ENCODE assay signal across 8 cellular contexts in the genomic region with DNA sequence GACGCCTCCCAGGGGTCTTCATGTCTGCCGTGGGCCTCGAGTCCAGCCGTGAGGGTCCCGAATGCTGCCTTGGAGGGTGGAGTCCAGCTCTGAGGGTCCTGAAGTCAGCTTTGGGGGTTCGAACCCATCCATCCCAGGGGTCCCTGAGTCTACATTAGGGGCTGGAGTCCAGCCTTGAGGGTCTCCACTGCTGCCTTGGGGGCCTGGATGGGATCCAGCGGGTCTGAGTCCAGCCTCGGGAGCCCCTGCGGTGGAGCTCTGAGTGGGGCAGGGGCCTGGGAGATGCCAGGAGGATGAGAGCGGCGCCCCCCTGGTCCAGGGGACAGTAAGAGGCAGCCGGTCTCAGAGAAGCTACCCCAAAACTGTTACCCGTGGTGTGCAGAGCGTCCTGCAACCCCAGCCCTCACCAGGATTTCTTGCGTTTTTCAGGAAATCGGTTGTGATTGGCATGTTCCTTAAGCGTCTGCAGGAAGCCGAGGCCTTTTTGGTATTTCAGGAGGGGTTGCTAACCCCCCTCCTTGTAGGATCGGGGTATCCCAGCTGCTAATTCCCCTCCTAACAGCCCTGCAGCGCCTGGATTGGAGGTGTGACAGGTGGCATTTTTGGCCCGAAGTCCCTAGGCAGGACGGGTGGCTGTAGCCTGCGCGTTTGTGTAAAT. TPM values are rescaled to one million over a fixed set of nuclear protein-coding genes. Genes with fewer than 3 reads are reported as not detected.
A peak's percentile ranks its signal among the peaks of the same experiment; 100 is the strongest.
DNase-seq lines count a peak whose midpoint lies in the region; ATAC-seq and TF ChIP-seq lines count a peak whose summit lies in the region.

No MANE protein-coding gene starts in this region.

- peaks cover 38% of the 10 kb centered on the region for H3K4me1 Mint-ChIP-seq in activated CD8-positive, alpha-beta memory T cell treated with anti-CD3 and anti-CD28 coated beads, Interleukin-2, amount 10 ng/mL, durations not matched to agents 7 days and 5 days
- peaks cover 24% of the 10 kb centered on the region for H3K4me1 Mint-ChIP-seq in memory B cell

- peak overlapping the region; percentile 77 for H3K27ac Mint-ChIP-seq in activated CD8-positive, alpha-beta memory T cell treated with anti-CD3 and anti-CD28 coated beads, Interleukin-2, amount 10 ng/mL, durations not matched to agents 7 days and 5 days
- H3K27ac Mint-ChIP-seq in memory B cell = no peak overlapping the region

- no peak for TF ChIP-seq CTCF in cardiac fibroblast (IDR thresholded peaks at IDR 0.05; ENCODE audit: low read depth, low read length)

- ATAC-seq in activated CD8-positive, alpha-beta memory T cell treated with anti-CD3 and anti-CD28 coated beads, Interleukin-2, amount 10 ng/mL, durations not matched to agents 7 days and 5 days = no peak
- no peak for ATAC-seq in memory B cell (ENCODE audit: low read depth)
- no peak for ATAC-seq in GM19397 (IDR thresholded peaks at IDR 0.05; ENCODE audit: unreplicated experiment)

- no peak for DNase-seq in activated CD8-positive, alpha-beta memory T cell treated with anti-CD3 and anti-CD28 coated beads, Interleukin-2, amount 10 ng/mL, durations not matched to agents 7 days and 5 days
- DNase-seq in activated CD8-positive, alpha-beta memory T cell treated with anti-CD3 and anti-CD28 coated beads, Interleukin-2, amount 50 U/mL, for 4 hours = no peak
- peak in 1 of 2 donors; percentile 34 for DNase-seq in cardiac fibroblast (ENCODE audit: low read depth in 2 of 2)
- DNase-seq in memory B cell (ENCODE audit: low spot score in 2 of 2) = no peak
- peak; percentile 45 for DNase-seq in ureter (ENCODE audit: low spot score)
- DNase-seq in NK-92 treated with Interleukin-12 subunit alpha and Interleukin-12 subunit beta, amount 100 ng/mL, for 24 hours (lab: John Stamatoyannopoulos, UW) = no peak
- no peak for DNase-seq in islet precursor cell

- no peaks in the 10 kb centered on the region for H3K27me3 Mint-ChIP-seq in activated CD8-positive, alpha-beta memory T cell treated with anti-CD3 and anti-CD28 coated beads, Interleukin-2, amount 10 ng/mL, durations not matched to agents 7 days and 5 days
- peaks cover 5% of the 10 kb centered on the region for H3K27me3 Mint-ChIP-seq in memory B cell

- H3K9me3 Mint-ChIP-seq in activated CD8-positive, alpha-beta memory T cell treated with anti-CD3 and anti-CD28 coated beads, Interleukin-2, amount 10 ng/mL, durations not matched to agents 7 days and 5 days (ENCODE audit: low read depth) = no peaks in the 10 kb centered on the region
- peaks cover 2% of the 10 kb centered on the region for H3K9me3 Mint-ChIP-seq in memory B cell

- peak overlapping the region; percentile 89 to 99 for H3K4me3 ChIP-seq in cardiac fibroblast (replicated peaks in 1 of 2; ENCODE audit: low read depth in 2 of 2, low read length in 2 of 2)

- CTCF ChIA-PET in activated CD8-positive, alpha-beta memory T cell treated with anti-CD3 and anti-CD28 coated beads, Interleukin-2, amount 10 ng/mL, durations not matched to agents 7 days and 5 days (lab: Charles Lee) = no interaction called here

- H3K36me3 Mint-ChIP-seq in activated CD8-positive, alpha-beta memory T cell treated with anti-CD3 and anti-CD28 coated beads, Interleukin-2, amount 10 ng/mL, durations not matched to agents 7 days and 5 days = no peaks in the 10 kb centered on the region
- H3K36me3 Mint-ChIP-seq in memory B cell = peaks cover 3% of the 10 kb centered on the region

- H3K4me3 Mint-ChIP-seq in activated CD8-positive, alpha-beta memory T cell treated with anti-CD3 and anti-CD28 coated beads, Interleukin-2, amount 10 ng/mL, durations not matched to agents 7 days and 5 days = peak overlapping the region; percentile 84
- peak overlapping the region; percentile 79 for H3K4me3 Mint-ChIP-seq in memory B cell

RNA-seq across cellular contexts. Expression of a gene that starts 1.7 kb away (rescaled TPM):
- 10 to 100 TPM; 53.2 to 57.2 TPM for total RNA-seq in activated CD8-positive, alpha-beta memory T cell treated with anti-CD3 and anti-CD28 coated beads, Interleukin-2, amount 10 ng/mL, durations not matched to agents 7 days and 5 days
- 57.5 TPM for total RNA-seq in ureter

RNA-seq across cellular contexts. Expression of a gene that starts 39.1 kb away (rescaled TPM):
- total RNA-seq in activated CD8-positive, alpha-beta memory T cell treated with anti-CD3 and anti-CD28 coated beads, Interleukin-2, amount 10 ng/mL, durations not matched to agents 7 days and 5 days = 10 to 100 TPM; 41.1 to 67.9 TPM
- total RNA-seq in ureter = 15.1 TPM
